In the genomic region with DNA sequence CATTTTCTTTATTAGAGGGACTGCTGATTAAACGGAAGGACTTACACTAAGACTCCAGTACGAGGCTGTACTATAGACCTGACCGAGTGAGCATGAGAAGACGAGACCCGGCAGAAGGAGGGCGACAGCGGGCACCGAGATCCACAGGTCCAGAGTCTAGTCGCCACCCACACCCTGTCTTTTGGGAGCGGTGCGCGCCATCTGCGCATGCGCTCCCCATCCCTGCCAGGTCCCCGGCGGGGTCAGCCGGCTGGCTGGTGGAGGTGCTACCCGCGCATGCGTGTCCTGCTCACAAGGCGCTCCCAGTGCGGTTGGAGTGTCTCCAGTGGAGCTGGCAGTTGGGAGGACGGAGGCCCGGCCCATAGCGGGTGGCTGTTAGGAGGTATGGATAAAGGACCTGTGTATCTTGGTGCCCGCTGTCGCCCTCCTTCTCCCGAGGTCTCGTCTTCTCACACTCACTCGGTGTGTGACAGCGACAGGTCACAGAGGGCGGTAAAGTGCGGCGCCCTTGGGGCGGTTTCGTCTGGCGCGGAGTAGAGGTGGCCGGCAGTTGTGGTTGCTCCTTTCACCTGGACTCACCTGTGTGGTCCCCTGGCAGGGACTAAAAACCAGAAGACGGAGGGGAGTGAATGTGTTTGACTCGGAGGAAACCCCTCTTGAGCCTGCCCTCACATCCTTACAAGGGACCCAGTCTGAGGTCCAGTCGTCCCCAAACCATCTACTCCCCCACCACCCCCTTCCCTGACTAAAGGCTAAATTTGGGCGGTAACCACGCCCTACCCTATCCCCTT, we compare ENCODE assay signal across 7 cellular contexts. TPM values are rescaled to one million over a fixed set of nuclear protein-coding genes. Genes with fewer than 3 reads are reported as not detected.
A peak's percentile ranks its signal among the peaks of the same experiment; 100 is the strongest.
DNase-seq lines count a peak whose midpoint lies in the region; ATAC-seq and TF ChIP-seq lines count a peak whose summit lies in the region.

No MANE protein-coding gene starts in this region.

- H3K4me3 ChIP-seq in coronary artery, result peak overlapping the region; percentile 68
- peak overlapping the region in 2 of 3 donors; percentile 37 to 50 for H3K4me3 ChIP-seq in liver (ENCODE audit: low read depth in 1 of 3, low read length in 3 of 3)

- H3K4me1 ChIP-seq in liver (ENCODE audit: control insufficient read depth in 4 of 4, insufficient read depth in 4 of 4, low read length in 3 of 4), result peaks cover 2 to 20% (median 10%) of the 10 kb centered on the region in 4 donors

- peak; percentile 67 for ATAC-seq in GM18861 (IDR thresholded peaks at IDR 0.05; ENCODE audit: unreplicated experiment)
- ATAC-seq in HG03159 (IDR thresholded peaks at IDR 0.05; ENCODE audit: unreplicated experiment), result peak; percentile 58

- WGBS in liver, result 4% methylated on average over 44 of the region's 44 CpGs

- H3K27ac ChIP-seq in coronary artery (peak overlapping the region in 1 of 2 donors; percentile 77), liver (ENCODE audit: low read depth in 1 of 2, low read length in 2 of 2) (peak overlapping the region; percentile 35 to 50)

- DNase-seq in NCI-H446 (lab: John Stamatoyannopoulos, UW) (peak; percentile 36 to 83), coronary artery (ENCODE audit: low spot score) (peak; percentile 79)
- peak; percentile 61 for DNase-seq in activated CD4-positive, alpha-beta T cell treated with anti-CD3 and anti-CD28 coated beads, Interleukin-2, amount 50 U/mL, for 1 hour
- peak; percentile 69 for DNase-seq in stimulated activated CD4-positive, alpha-beta T cell treated with anti-CD3 and anti-CD28 coated beads, Interleukin-4, amount 100 ng/mL, for 1 hour

- TF ChIP-seq CTCF in coronary artery (IDR thresholded peaks at IDR 0.05) (no peak), liver (IDR thresholded peaks at IDR 0.05; ENCODE audit: low read depth, low read length, missing input control) (no peak)

- H3K36me3 ChIP-seq in liver (ENCODE audit: control insufficient read depth in 4 of 4, insufficient read depth in 3 of 4, low read depth in 1 of 4, low read length in 3 of 4), result no peaks in the 10 kb centered on the region

- peaks cover 0 to 3% (median 0%) of the 10 kb centered on the region in 4 donors for H3K27me3 ChIP-seq in liver (ENCODE audit: control insufficient read depth in 4 of 4, insufficient read depth in 4 of 4, low read length in 3 of 4)

- no peaks in the 10 kb centered on the region for H3K9me3 ChIP-seq in liver (ENCODE audit: control insufficient read depth in 4 of 4, low read length in 3 of 4)

- TF ChIP-seq RAD21 in liver (IDR thresholded peaks at IDR 0.05), result no peak

- H3K9ac ChIP-seq in liver (ENCODE audit: low read depth in 1 of 2, low read length in 2 of 2), result no peak overlapping the region

TF ChIP-seq in liver, 16 proteins besides CTCF, POLR2A, EP300 and RAD21:
- TF ChIP-seq FOXA1 (IDR thresholded peaks at IDR 0.05), result no peak
- no peak for TF ChIP-seq YY1 (IDR thresholded peaks at IDR 0.05)
- TF ChIP-seq, protein P1, sequence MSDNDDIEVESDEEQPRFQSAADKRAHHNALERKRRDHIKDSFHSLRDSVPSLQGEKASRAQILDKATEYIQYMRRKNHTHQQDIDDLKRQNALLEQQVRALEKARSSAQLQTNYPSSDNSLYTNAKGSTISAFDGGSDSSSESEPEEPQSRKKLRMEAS (IDR thresholded peaks at IDR 0.05), result no peak
- no peak for TF ChIP-seq NR2F2 (IDR thresholded peaks at IDR 0.05)
- TF ChIP-seq JUND (IDR thresholded peaks at IDR 0.05), result no peak
- TF ChIP-seq HNF4A (conservative IDR thresholded peaks at IDR 0.05), result peak; percentile 57 to 62
- TF ChIP-seq SP1 (IDR thresholded peaks at IDR 0.05), result peak; percentile 29
- TF ChIP-seq HNF4G (IDR thresholded peaks at IDR 0.05), result peak; percentile 44
- TF ChIP-seq, protein P2, sequence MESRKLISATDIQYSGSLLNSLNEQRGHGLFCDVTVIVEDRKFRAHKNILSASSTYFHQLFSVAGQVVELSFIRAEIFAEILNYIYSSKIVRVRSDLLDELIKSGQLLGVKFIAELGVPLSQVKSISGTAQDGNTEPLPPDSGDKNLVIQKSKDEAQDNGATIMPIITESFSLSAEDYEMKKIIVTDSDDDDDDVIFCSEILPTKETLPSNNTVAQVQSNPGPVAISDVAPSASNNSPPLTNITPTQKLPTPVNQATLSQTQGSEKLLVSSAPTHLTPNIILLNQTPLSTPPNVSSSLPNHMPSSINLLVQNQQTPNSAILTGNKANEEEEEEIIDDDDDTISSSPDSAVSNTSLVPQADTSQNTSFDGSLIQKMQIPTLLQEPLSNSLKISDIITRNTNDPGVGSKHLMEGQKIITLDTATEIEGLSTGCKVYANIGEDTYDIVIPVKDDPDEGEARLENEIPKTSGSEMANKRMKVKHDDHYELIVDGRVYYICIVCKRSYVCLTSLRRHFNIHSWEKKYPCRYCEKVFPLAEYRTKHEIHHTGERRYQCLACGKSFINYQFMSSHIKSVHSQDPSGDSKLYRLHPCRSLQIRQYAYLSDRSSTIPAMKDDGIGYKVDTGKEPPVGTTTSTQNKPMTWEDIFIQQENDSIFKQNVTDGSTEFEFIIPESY (IDR thresholded peaks at IDR 0.05), result peak; percentile 23
- TF ChIP-seq RXRA (IDR thresholded peaks at IDR 0.05), result peak in 1 of 2 donors; percentile 13
- no peak for TF ChIP-seq ATF3 (IDR thresholded peaks at IDR 0.05)
- no peak for TF ChIP-seq EGR1 (IDR thresholded peaks at IDR 0.05; ENCODE audit: low read depth in 2 of 2)
- no peak for TF ChIP-seq TAF1 (conservative IDR thresholded peaks at IDR 0.05)
- TF ChIP-seq GABPA (IDR thresholded peaks at IDR 0.05 in 1 of 2, conservative IDR thresholded peaks at IDR 0.05 in 1 of 2), result no peak
- TF ChIP-seq, protein P3, sequence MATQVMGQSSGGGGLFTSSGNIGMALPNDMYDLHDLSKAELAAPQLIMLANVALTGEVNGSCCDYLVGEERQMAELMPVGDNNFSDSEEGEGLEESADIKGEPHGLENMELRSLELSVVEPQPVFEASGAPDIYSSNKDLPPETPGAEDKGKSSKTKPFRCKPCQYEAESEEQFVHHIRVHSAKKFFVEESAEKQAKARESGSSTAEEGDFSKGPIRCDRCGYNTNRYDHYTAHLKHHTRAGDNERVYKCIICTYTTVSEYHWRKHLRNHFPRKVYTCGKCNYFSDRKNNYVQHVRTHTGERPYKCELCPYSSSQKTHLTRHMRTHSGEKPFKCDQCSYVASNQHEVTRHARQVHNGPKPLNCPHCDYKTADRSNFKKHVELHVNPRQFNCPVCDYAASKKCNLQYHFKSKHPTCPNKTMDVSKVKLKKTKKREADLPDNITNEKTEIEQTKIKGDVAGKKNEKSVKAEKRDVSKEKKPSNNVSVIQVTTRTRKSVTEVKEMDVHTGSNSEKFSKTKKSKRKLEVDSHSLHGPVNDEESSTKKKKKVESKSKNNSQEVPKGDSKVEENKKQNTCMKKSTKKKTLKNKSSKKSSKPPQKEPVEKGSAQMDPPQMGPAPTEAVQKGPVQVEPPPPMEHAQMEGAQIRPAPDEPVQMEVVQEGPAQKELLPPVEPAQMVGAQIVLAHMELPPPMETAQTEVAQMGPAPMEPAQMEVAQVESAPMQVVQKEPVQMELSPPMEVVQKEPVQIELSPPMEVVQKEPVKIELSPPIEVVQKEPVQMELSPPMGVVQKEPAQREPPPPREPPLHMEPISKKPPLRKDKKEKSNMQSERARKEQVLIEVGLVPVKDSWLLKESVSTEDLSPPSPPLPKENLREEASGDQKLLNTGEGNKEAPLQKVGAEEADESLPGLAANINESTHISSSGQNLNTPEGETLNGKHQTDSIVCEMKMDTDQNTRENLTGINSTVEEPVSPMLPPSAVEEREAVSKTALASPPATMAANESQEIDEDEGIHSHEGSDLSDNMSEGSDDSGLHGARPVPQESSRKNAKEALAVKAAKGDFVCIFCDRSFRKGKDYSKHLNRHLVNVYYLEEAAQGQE (IDR thresholded peaks at IDR 0.05), result no peak
- no peak for TF ChIP-seq FOXA2 (IDR thresholded peaks at IDR 0.05)

RNA-seq across cellular contexts. Expression of gene HSD17B10, which starts 7.6 kb away (rescaled TPM):
- 100 to 1,000 TPM in 1 of 2 donors, 10 to 100 TPM in 1; 32.4 to 175 TPM for total RNA-seq in liver
- polyA plus RNA-seq in liver, result 100 to 1,000 TPM; 228 to 233 TPM

RNA-seq across cellular contexts. Expression of gene RIBC1, which starts 19.1 kb away (rescaled TPM):
- under 1 TPM; 0.14 to 0.25 TPM for total RNA-seq in liver
- polyA plus RNA-seq in liver, result under 1 TPM; 0.08 to 0.42 TPM

RNA-seq across cellular contexts. Expression of gene SMC1A, which starts 19.3 kb away (rescaled TPM):
- 10 to 100 TPM; 20.8 to 25.6 TPM for total RNA-seq in liver
- polyA plus RNA-seq in liver, result 10 to 100 TPM; 11.0 to 15.5 TPM
